Comparison of ENCODE assay signal across 8 cellular contexts in genomic region chr3:10758304-10759037, GRCh38.
A peak's percentile ranks its signal among the peaks of the same experiment; 100 is the strongest.
DNase-seq lines count a peak whose midpoint lies in the region; ATAC-seq and FAIRE-seq lines count a peak whose summit lies in the region.

No MANE protein-coding gene starts in this region.

- H3K9me3 ChIP-seq in NT2/D1 (ENCODE audit: insufficient read depth, low read length): no peaks in the 10 kb centered on the region

- H3K9ac ChIP-seq in NT2/D1 (ENCODE audit: insufficient read length, low read depth): no peak overlapping the region

- H3K27me3 ChIP-seq in NT2/D1 (ENCODE audit: insufficient read depth, insufficient read length): peaks cover 22% of the 10 kb centered on the region

- peak; percentile 82 for FAIRE-seq in urothelium cell line (lab: Jason Lieb, UNC)

- no peaks in the 10 kb centered on the region for H3K36me3 ChIP-seq in NT2/D1 (ENCODE audit: insufficient read depth, insufficient read length, low read length)

- peak; percentile 66 for ATAC-seq in HG03342 (IDR thresholded peaks at IDR 0.05; ENCODE audit: unreplicated experiment)

- DNase-seq in activated CD4-positive, alpha-beta T cell treated with anti-CD3 and anti-CD28 coated beads for 24 hours (ENCODE audit: low read depth in 2 of 2): peak; percentile 23 to 46
- DNase-seq in activated CD4-positive, alpha-beta T cell treated with anti-CD3 and anti-CD28 coated beads for 1 hour: no peak
- peak; percentile 74 for DNase-seq in NT2/D1 (ENCODE audit: low read depth, low spot score)
- peak; percentile 59 for DNase-seq in activated T-cell treated with anti-CD3 and anti-CD28 coated beads, Interleukin-2, amount 50 U/mL, for 24 hours
- peak; percentile 53 for DNase-seq in fibroblast of the conjunctiva (ENCODE audit: low read depth)
- DNase-seq in nucleus accumbens (lab: John Stamatoyannopoulos, UW): peak in 52 of 56 donors; percentile 16 to 83 (median 60)
- peak; percentile 88 for DNase-seq in urothelium cell line (ENCODE audit: low spot score)

- H3K36me3 Mint-ChIP-seq in activated T-cell treated with anti-CD3 and anti-CD28 coated beads, Interleukin-2, amount 50 U/mL, for 24 hours (ENCODE audit: low read depth): no peaks in the 10 kb centered on the region

- H3K4me1 ChIP-seq in NT2/D1 (ENCODE audit: insufficient read depth, insufficient read length): peaks cover 7% of the 10 kb centered on the region

- H3K27ac Mint-ChIP-seq in activated T-cell treated with anti-CD3 and anti-CD28 coated beads, Interleukin-2, amount 50 U/mL, for 24 hours: no peak overlapping the region

- peaks cover 8% of the 10 kb centered on the region for H3K4me1 Mint-ChIP-seq in activated T-cell treated with anti-CD3 and anti-CD28 coated beads, Interleukin-2, amount 50 U/mL, for 24 hours (ENCODE audit: low read depth)

- H3K4me3 ChIP-seq in NT2/D1 (ENCODE audit: insufficient read length, low read depth): no peak overlapping the region

- H3K9me3 Mint-ChIP-seq in activated T-cell treated with anti-CD3 and anti-CD28 coated beads, Interleukin-2, amount 50 U/mL, for 24 hours: no peaks in the 10 kb centered on the region

- no peak overlapping the region for H3K4me3 Mint-ChIP-seq in activated T-cell treated with anti-CD3 and anti-CD28 coated beads, Interleukin-2, amount 50 U/mL, for 24 hours

- peaks cover 68% of the 10 kb centered on the region for H3K27me3 Mint-ChIP-seq in activated T-cell treated with anti-CD3 and anti-CD28 coated beads, Interleukin-2, amount 50 U/mL, for 24 hours
